Comparison of ENCODE assay signal across 19 cellular contexts in genomic region chr2:230816735-230817134, GRCh38. TPM values are rescaled to one million over a fixed set of nuclear protein-coding genes. Genes with fewer than 3 reads are reported as not detected.
DNase-seq lines count a peak whose midpoint lies in the region; ATAC-seq and TF ChIP-seq lines count a peak whose summit lies in the region.
"Had no signal": no experiment of that assay in that cellular context is flagged by ENCODE, and none has a peak within 500 bp of the region (broad histone marks: within the 10 kb centered on the region; RNA-seq: fewer than 3 reads in every experiment).

No MANE protein-coding gene starts in this region.

- no peak for TF ChIP-seq POLR2A in thyroid gland (IDR thresholded peaks at IDR 0.05)

- peak overlapping the region; percentile 68 for H3K27ac Mint-ChIP-seq in activated T-helper 17 cell treated with anti-CD3 and anti-CD28 coated beads, Interleukin-2, amount 50 U/mL, for 72 hours
- H3K27ac Mint-ChIP-seq: dendritic cell treated with granulocyte-macrophage colony-stimulating factor and Interleukin-4, amounts not matched to agents 40 ng/mL and 50 ng/mL, for 4 days had no signal

- H3K9me3 Mint-ChIP-seq in activated T-helper 17 cell treated with anti-CD3 and anti-CD28 coated beads, Interleukin-2, amount 50 U/mL, for 72 hours: no peaks in the 10 kb centered on the region
- H3K9me3 Mint-ChIP-seq: dendritic cell treated with granulocyte-macrophage colony-stimulating factor and Interleukin-4, amounts not matched to agents 40 ng/mL and 50 ng/mL, for 4 days; neural crest cell had no signal

- intact Hi-C loops in Right ventricle myocardium superior (cut with DNase I) (no loop called here), cardiac septum (cut with DNase I) (no loop called here), left ventricle myocardium superior (cut with micrococcal nuclease) (no loop called here), thyroid gland (cut with DNase I) (no loop called here)

- peaks cover 5% of the 10 kb centered on the region for H3K4me1 Mint-ChIP-seq in activated T-helper 17 cell treated with anti-CD3 and anti-CD28 coated beads, Interleukin-2, amount 50 U/mL, for 72 hours

- peaks cover 13% of the 10 kb centered on the region in 2 donors for H3K36me3 ChIP-seq in thyroid gland

- no peaks in the 10 kb centered on the region for H3K27me3 ChIP-seq in thyroid gland

- no peaks in the 10 kb centered on the region for H3K27me3 Mint-ChIP-seq in activated T-helper 17 cell treated with anti-CD3 and anti-CD28 coated beads, Interleukin-2, amount 50 U/mL, for 72 hours
- H3K27me3 Mint-ChIP-seq: dendritic cell treated with granulocyte-macrophage colony-stimulating factor and Interleukin-4, amounts not matched to agents 40 ng/mL and 50 ng/mL, for 4 days had no signal

- WGBS in thyroid gland, 2 donors: 49 to 56% methylated on average over 7 of the region's 7 CpGs

- H3K27ac ChIP-seq in thyroid gland: no peak overlapping the region
- H3K27ac ChIP-seq: RWPE1 had no signal

- peak; percentile 65 for DNase-seq in Right ventricle myocardium superior
- no peak for DNase-seq in cardiac septum (ENCODE audit: low spot score)
- DNase-seq in left ventricle myocardium superior: peak; percentile 76
- DNase-seq in thyroid gland: peak; percentile 83 to 85
- no peak for DNase-seq in NCI-H2081 treated with DMSO at 0.1 percent for 48 hours (lab: John Stamatoyannopoulos, UW)
- DNase-seq in mesenteric fat pad (ENCODE audit: low spot score): no peak
- DNase-seq: amniotic stem cell, DMS53, midbrain, MM.1S, NCI-H1436 treated with DMSO at 0.1 percent for 48 hours, NCI-H524, T-helper 9 cell had no signal

- ATAC-seq in Right ventricle myocardium superior (ENCODE audit: poor library complexity): peak; percentile 75
- ATAC-seq in activated T-helper 17 cell treated with anti-CD3 and anti-CD28 coated beads, Interleukin-2, amount 50 U/mL, for 72 hours (replicated peaks): no peak
- ATAC-seq in left ventricle myocardium superior: peak; percentile 80
- ATAC-seq: GM12878, HCT116 had no signal

- TF ChIP-seq CTCF in thyroid gland (IDR thresholded peaks at IDR 0.05): no peak

- no peaks in the 10 kb centered on the region for H3K9me3 ChIP-seq in thyroid gland

- no peak overlapping the region for H3K4me3 Mint-ChIP-seq in activated T-helper 17 cell treated with anti-CD3 and anti-CD28 coated beads, Interleukin-2, amount 50 U/mL, for 72 hours
- H3K4me3 Mint-ChIP-seq: dendritic cell treated with granulocyte-macrophage colony-stimulating factor and Interleukin-4, amounts not matched to agents 40 ng/mL and 50 ng/mL, for 4 days; neural crest cell had no signal

- no peak overlapping the region for H3K4me3 ChIP-seq in thyroid gland (replicated peaks in 1 of 3)
- H3K4me3 ChIP-seq: GM12878 had no signal

- H3K36me3 Mint-ChIP-seq in activated T-helper 17 cell treated with anti-CD3 and anti-CD28 coated beads, Interleukin-2, amount 50 U/mL, for 72 hours (ENCODE audit: low read depth): peaks cover 97% of the 10 kb centered on the region

- H3K4me1 ChIP-seq in thyroid gland: peaks cover 0 to 5% of the 10 kb centered on the region in 2 donors

RNA-seq across cellular contexts. Expression of gene ITM2C, which starts 48.0 kb away (rescaled TPM):
- total RNA-seq in Right ventricle myocardium superior (25.3 TPM), cardiac septum (18.4 TPM), left ventricle myocardium superior (28.8 TPM), thyroid gland (10 to 100 TPM; 29.2 to 54.0 (median 45.4) TPM), mesenteric fat pad (27.1 TPM)
- 10 to 100 TPM; 28.7 to 45.0 TPM for total RNA-seq in activated T-helper 17 cell treated with anti-CD3 and anti-CD28 coated beads, Interleukin-2, amount 50 U/mL, for 72 hours

Comparison
In these comparisons a context has a peak if more than half of its experiments do, and no peak if none do; other contexts are left out.
1. DNase-seq: peak in Right ventricle myocardium superior (single experiment), left ventricle myocardium superior (single experiment) and thyroid gland (2 of 2); none in cardiac septum (single experiment), NCI-H2081 treated with DMSO at 0.1 percent for 48 hours (single experiment) and mesenteric fat pad (single experiment).